Comparison of ENCODE assay signal across 2 cellular contexts in genomic region chr11:120337133-120337895, GRCh38.
TF ChIP-seq lines count a peak whose summit lies in the region.

No MANE protein-coding gene starts in this region.

TF ChIP-seq in HEK293, 187 proteins besides CTCF, POLR2A, EP300 and RAD21:
- TF ChIP-seq MZF1 (tag by site-specific recombination; IDR thresholded peaks at IDR 0.05; ENCODE audit: borderline replicate concordance) (no peak), ZNF747 (tag by site-specific recombination; IDR thresholded peaks at IDR 0.05) (no peak), ZNF580 (tag by site-specific recombination; IDR thresholded peaks at IDR 0.05) (no peak), PRDM6 (tag by site-specific recombination; IDR thresholded peaks at IDR 0.05) (peak; percentile 67), ZNF324 (tag by site-specific recombination; IDR thresholded peaks at IDR 0.05) (no peak), GLI2 (tag by site-specific recombination; IDR thresholded peaks at IDR 0.05; ENCODE audit: borderline replicate concordance, low read depth) (no peak), ZNF513 (tag by site-specific recombination; IDR thresholded peaks at IDR 0.05) (no peak), SALL2 (tag by site-specific recombination; IDR thresholded peaks at IDR 0.05; ENCODE audit: borderline replicate concordance) (no peak), ZNF560 (tag by site-specific recombination; IDR thresholded peaks at IDR 0.05; ENCODE audit: borderline replicate concordance) (no peak), GLIS1 (tag by site-specific recombination; IDR thresholded peaks at IDR 0.05) (no peak), ZNF175 (tag by site-specific recombination; IDR thresholded peaks at IDR 0.05) (no peak), ZNF549 (tag by site-specific recombination; IDR thresholded peaks at IDR 0.05) (no peak), ZBTB17 (tag by site-specific recombination; IDR thresholded peaks at IDR 0.05) (peak; percentile 95), AEBP2 (tag by site-specific recombination; IDR thresholded peaks at IDR 0.05; ENCODE audit: borderline replicate concordance) (no peak), KLF17 (tag by site-specific recombination; IDR thresholded peaks at IDR 0.05) (peak; percentile 4; the same call in 1 of the 2 replicates), PRDM4 (tag by site-specific recombination; IDR thresholded peaks at IDR 0.05) (peak; percentile 12; the same call in 1 of the 2 replicates), ZNF600 (tag by site-specific recombination; IDR thresholded peaks at IDR 0.05) (peak; percentile 67), ZNF366 (tag by site-specific recombination; conservative IDR thresholded peaks at IDR 0.05) (no peak), ZNF335 (tag by site-specific recombination; conservative IDR thresholded peaks at IDR 0.05) (peak; percentile 1; the same call in 1 of the 2 replicates), YY2 (tag by site-specific recombination; IDR thresholded peaks at IDR 0.05) (no peak), ZFP69B (tag by site-specific recombination; IDR thresholded peaks at IDR 0.05) (no peak), SP2 (tag by site-specific recombination; IDR thresholded peaks at IDR 0.05) (peak; percentile 41; the same call in 1 of the 2 replicates), IKZF3 (tag by site-specific recombination; IDR thresholded peaks at IDR 0.05) (no peak)

TF ChIP-seq in H1, 55 proteins besides CTCF, POLR2A, EP300 and RAD21:
- TF ChIP-seq SP4 (IDR thresholded peaks at IDR 0.05; ENCODE audit: low read length) (no peak), ATF3 (IDR thresholded peaks at IDR 0.05; ENCODE audit: insufficient read depth, low read depth, low read length) (no peak), SIRT6 (IDR thresholded peaks at IDR 0.05; ENCODE audit: low read length) (no peak), ATF2 (IDR thresholded peaks at IDR 0.05; ENCODE audit: low read length) (no peak), TCF12 (IDR thresholded peaks at IDR 0.05; ENCODE audit: low read depth, low read length) (no peak), CTBP2 (IDR thresholded peaks at IDR 0.05; ENCODE audit: borderline replicate concordance, insufficient read depth, insufficient read length, low read length) (no peak), TEAD4 (IDR thresholded peaks at IDR 0.05; ENCODE audit: low read depth, low read length) (no peak), RXRA (IDR thresholded peaks at IDR 0.05; ENCODE audit: insufficient read depth, low read depth, low read length) (no peak), CREB1 (IDR thresholded peaks at IDR 0.05) (no peak), ASH2L (IDR thresholded peaks at IDR 0.05; ENCODE audit: low read length) (no peak), SP1 (IDR thresholded peaks at IDR 0.05; ENCODE audit: low read depth, low read length) (no peak), SUZ12 (IDR thresholded peaks at IDR 0.05; ENCODE audit: low read length) (no peak), NANOG (IDR thresholded peaks at IDR 0.05; ENCODE audit: insufficient read depth, low read depth, low read length, poor library complexity, severe bottlenecking) (no peak), POLR2AphosphoS5 (IDR thresholded peaks at IDR 0.05; ENCODE audit: low read depth, low read length) (no peak), KDM4A (IDR thresholded peaks at IDR 0.05; ENCODE audit: low read depth, low read length, severe bottlenecking) (no peak), RNF2 (IDR thresholded peaks at IDR 0.05; ENCODE audit: borderline replicate concordance, low read depth, low read length, missing control alignments, poor library complexity, severe bottlenecking) (no peak), SIN3A (conservative IDR thresholded peaks at IDR 0.05 in 1 of 2, IDR thresholded peaks at IDR 0.05 in 1 of 2; ENCODE audit: low read depth in 1 of 2, low read length in 2 of 2) (no peak), MAX (IDR thresholded peaks at IDR 0.05) (no peak), RBBP5 (IDR thresholded peaks at IDR 0.05; ENCODE audit: borderline replicate concordance, low read depth, low read length) (no peak), PHF8 (conservative IDR thresholded peaks at IDR 0.05; ENCODE audit: low read depth, low read length) (no peak)
TF ChIP-seq in H1: peak in this region for 0.
